ENCODE assay signal across 1 cellular context in genomic region chr17:3668279-3669084, GRCh38.
TF ChIP-seq lines count a peak whose summit lies in the region.

EMC6 (plus strand) TSS chr17:3668812; CDS start chr17:3669147, 335 bp downstream.
TAX1BP3 (minus strand) TSS chr17:3668578; CDS start chr17:3668526, 52 bp downstream.

TF ChIP-seq in HepG2, 621 proteins besides CTCF, POLR2A, EP300 and RAD21 (continued from another document and continues in another):
- TF ChIP-seq ZIK1 (CRISPR knock-in tag; IDR thresholded peaks at IDR 0.05; ENCODE audit: borderline replicate concordance, low read depth) (peak; percentile 62; the same call in 1 of the 2 replicates), IRF9 (CRISPR knock-in tag; IDR thresholded peaks at IDR 0.05; ENCODE audit: borderline replicate concordance) (peak; percentile 52; the same call in 1 of the 2 replicates), ZNF101 (CRISPR knock-in tag; IDR thresholded peaks at IDR 0.05; ENCODE audit: borderline replicate concordance, low read depth) (no peak; the same call in 1 of the 2 replicates), ZNF580 (CRISPR knock-in tag; IDR thresholded peaks at IDR 0.05; ENCODE audit: borderline replicate concordance, low read depth) (no peak; the same call in 1 of the 2 replicates), ZNF468 (CRISPR knock-in tag; IDR thresholded peaks at IDR 0.05) (0 out of 2 replicates have a peak, but pooled peaks have one; percentile 71), NKX3-1 (CRISPR knock-in tag; IDR thresholded peaks at IDR 0.05) (no peak; the same call in 1 of the 2 replicates), ZNF629 (CRISPR knock-in tag; conservative IDR thresholded peaks at IDR 0.05) (no peak), BRF2 (CRISPR knock-in tag; IDR thresholded peaks at IDR 0.05) (no peak; the same call in none of the 2 replicates), ZNF777 (CRISPR knock-in tag; IDR thresholded peaks at IDR 0.05) (peak; percentile 76), GABPB1 (CRISPR knock-in tag; IDR thresholded peaks at IDR 0.05) (peak; percentile 70), FOXP1 (IDR thresholded peaks at IDR 0.05) (no peak), FOXP1 (CRISPR knock-in tag; IDR thresholded peaks at IDR 0.05) (no peak), CC2D1A (CRISPR knock-in tag; IDR thresholded peaks at IDR 0.05) (no peak), ZBTB2 (CRISPR knock-in tag; IDR thresholded peaks at IDR 0.05; ENCODE audit: low read depth) (no peak; the same call in 1 of the 2 replicates), TRIM24 (CRISPR knock-in tag; IDR thresholded peaks at IDR 0.05) (no peak), ATF3 (CRISPR knock-in tag; IDR thresholded peaks at IDR 0.05) (no peak), MEIS1 (CRISPR knock-in tag; IDR thresholded peaks at IDR 0.05; ENCODE audit: borderline replicate concordance) (no peak; the same call in none of the 2 replicates), IRF2 (CRISPR knock-in tag; IDR thresholded peaks at IDR 0.05) (peak; percentile 23), SRY (CRISPR knock-in tag; IDR thresholded peaks at IDR 0.05) (peak; percentile 84), KAT8 (CRISPR knock-in tag; IDR thresholded peaks at IDR 0.05) (peak; percentile 76), ZNF557 (CRISPR knock-in tag; IDR thresholded peaks at IDR 0.05) (peak; percentile 45; the same call in 1 of the 2 replicates), HMG20A (CRISPR knock-in tag; IDR thresholded peaks at IDR 0.05; ENCODE audit: borderline replicate concordance) (no peak), ZNF891 (CRISPR knock-in tag; IDR thresholded peaks at IDR 0.05) (peak; percentile 26; the same call in 1 of the 2 replicates), ZNF646 (CRISPR knock-in tag; IDR thresholded peaks at IDR 0.05) (no peak), YEATS4 (CRISPR knock-in tag; IDR thresholded peaks at IDR 0.05; ENCODE audit: borderline replicate concordance) (peak; percentile 76), TBX3 (IDR thresholded peaks at IDR 0.05; ENCODE audit: borderline replicate concordance) (no peak), ELK4 (CRISPR knock-in tag; IDR thresholded peaks at IDR 0.05; ENCODE audit: borderline replicate concordance) (no peak), KDM6A (CRISPR knock-in tag; IDR thresholded peaks at IDR 0.05; ENCODE audit: low read depth) (no peak), CAMTA2 (CRISPR knock-in tag; IDR thresholded peaks at IDR 0.05; ENCODE audit: borderline replicate concordance) (0 out of 2 replicates have a peak, but pooled peaks have one; percentile 61), ZNF546 (CRISPR knock-in tag; conservative IDR thresholded peaks at IDR 0.05) (peak; percentile 88), ZMYM3 (CRISPR knock-in tag; IDR thresholded peaks at IDR 0.05) (no peak), ETV5 (CRISPR knock-in tag; IDR thresholded peaks at IDR 0.05; ENCODE audit: borderline replicate concordance) (0 out of 2 replicates have a peak, but pooled peaks have one; percentile 26), YY1 (IDR thresholded peaks at IDR 0.05; ENCODE audit: insufficient read depth, insufficient replicate concordance, low read depth, low read length) (peak; percentile 97), ZFAT (CRISPR knock-in tag; conservative IDR thresholded peaks at IDR 0.05) (peak; percentile 80; the same call in 1 of the 2 replicates), ZBTB1 (CRISPR knock-in tag; IDR thresholded peaks at IDR 0.05; ENCODE audit: borderline replicate concordance) (no peak), POLR2AphosphoS5 (IDR thresholded peaks at IDR 0.05; ENCODE audit: low read depth, low read length) (peak; percentile 92), ZBTB37 (CRISPR knock-in tag; IDR thresholded peaks at IDR 0.05) (peak; percentile 10; the same call in 1 of the 2 replicates), ZNF724P (CRISPR knock-in tag; IDR thresholded peaks at IDR 0.05; ENCODE audit: borderline replicate concordance) (0 out of 2 replicates have a peak, but pooled peaks have one; percentile 15), SAP130 (CRISPR knock-in tag; IDR thresholded peaks at IDR 0.05; ENCODE audit: low read depth) (peak; percentile 80; the same call in 1 of the 2 replicates), NCOA5 (CRISPR knock-in tag; IDR thresholded peaks at IDR 0.05) (no peak), ZNF564 (CRISPR knock-in tag; IDR thresholded peaks at IDR 0.05) (no peak), MTF2 (CRISPR knock-in tag; IDR thresholded peaks at IDR 0.05; ENCODE audit: borderline replicate concordance) (peak; percentile 83; the same call in 1 of the 2 replicates), LRRFIP1 (CRISPR knock-in tag; conservative IDR thresholded peaks at IDR 0.05) (no peak), HDAC6 (IDR thresholded peaks at IDR 0.05; ENCODE audit: low read depth, low read length) (no peak), EHMT2 (IDR thresholded peaks at IDR 0.05; ENCODE audit: borderline replicate concordance, low read depth, low read length) (no peak), ZNF543 (CRISPR knock-in tag; IDR thresholded peaks at IDR 0.05) (no peak; the same call in 1 of the 2 replicates), KDM5B (CRISPR knock-in tag; IDR thresholded peaks at IDR 0.05; ENCODE audit: borderline replicate concordance) (no peak), SATB2 (CRISPR knock-in tag; IDR thresholded peaks at IDR 0.05) (0 out of 2 replicates have a peak, but pooled peaks have one; percentile 69), SMAD1 (CRISPR knock-in tag; IDR thresholded peaks at IDR 0.05; ENCODE audit: borderline replicate concordance, low read depth) (no peak), ZFP1 (CRISPR knock-in tag; IDR thresholded peaks at IDR 0.05) (no peak), NCOA2 (CRISPR knock-in tag; IDR thresholded peaks at IDR 0.05) (no peak), ZFYVE20 (CRISPR knock-in tag; IDR thresholded peaks at IDR 0.05; ENCODE audit: borderline replicate concordance, low read depth) (peak; percentile 61; the same call in 1 of the 2 replicates), FOXM1 (CRISPR knock-in tag; IDR thresholded peaks at IDR 0.05) (no peak), ZNF432 (CRISPR knock-in tag; IDR thresholded peaks at IDR 0.05; ENCODE audit: borderline replicate concordance) (no peak), RFXAP (CRISPR knock-in tag; IDR thresholded peaks at IDR 0.05; ENCODE audit: borderline replicate concordance) (no peak), TBP (CRISPR knock-in tag; IDR thresholded peaks at IDR 0.05) (peak; percentile 78; the same call in 1 of the 2 replicates)
